27 cellular contexts compared by ENCODE assay signal in genomic region chr18:8814206-8814605, GRCh38.
DNase-seq lines count a peak whose midpoint lies in the region; ATAC-seq and TF ChIP-seq lines count a peak whose summit lies in the region.
"Had no signal": no experiment of that assay in that cellular context is flagged by ENCODE, and none has a peak within 500 bp of the region (broad histone marks: within the 10 kb centered on the region; RNA-seq: fewer than 3 reads in every experiment).

No MANE protein-coding gene starts in this region.

- TF ChIP-seq CTCF in C4-2B (conservative IDR thresholded peaks at IDR 0.05) = no peak
- TF ChIP-seq CTCF in choroid plexus epithelial cell (conservative IDR thresholded peaks at IDR 0.05; ENCODE audit: low read depth, low read length) = no peak

- ATAC-seq in GM21737 (IDR thresholded peaks at IDR 0.05; ENCODE audit: unreplicated experiment) = no peak
- no peak for ATAC-seq in HG02571 (IDR thresholded peaks at IDR 0.05; ENCODE audit: unreplicated experiment)
- no peak for ATAC-seq in HG02759 (IDR thresholded peaks at IDR 0.05; ENCODE audit: unreplicated experiment)
- ATAC-seq: activated CD8-positive, alpha-beta T cell treated with anti-CD3 and anti-CD28 coated beads, Interleukin-2, amount 10 ng/mL, durations not matched to agents 7 days and 5 days; esophagus mucosa; left colon had no signal

- peak; percentile 49 for DNase-seq in M059J (ENCODE audit: low read depth)
- peak; percentile 42 for DNase-seq in choroid plexus epithelial cell (ENCODE audit: low read depth)
- DNase-seq in lung microvascular endothelial cell (ENCODE audit: low read depth in 2 of 2) = peak; percentile 18 to 39
- DNase-seq in stimulated activated CD4-positive, alpha-beta T cell treated with anti-CD3 and anti-CD28 coated beads, Interleukin-15, amount 100 ng/mL, for 24 hours = no peak
- DNase-seq: ACHN; activated CD4-positive, alpha-beta T cell treated with anti-CD3 and anti-CD28 coated beads for 1 hour; activated CD8-positive, alpha-beta T cell treated with anti-CD3 and anti-CD28 coated beads, Interleukin-2, amount 10 ng/mL, durations not matched to agents 7 days and 5 days; activated gamma-delta T cell; amniotic stem cell; CD4-positive, CD25-positive, alpha-beta regulatory T cell; effector CD8-positive, alpha-beta T cell; glutamatergic neuron; Kasumi-1; left colon; naive B cell; NCI-H187 treated with DMSO at 0.1 percent for 48 hours; occipital lobe; OCI-M1; right lobe of liver; stimulated activated CD8-positive, alpha-beta memory T cell treated with anti-CD3 and anti-CD28 coated beads, Interleukin-4, amount 100 ng/mL, for 48 hours; SW 1271; trophoblast cell had no signal

- H3K27ac ChIP-seq in C4-2B = peak overlapping the region; percentile 23; the same call in 1 of the 2 replicates
- H3K27ac ChIP-seq: right lobe of liver had no signal

- H3K4me3 ChIP-seq in choroid plexus epithelial cell (ENCODE audit: low read depth, low read length) = no peak overlapping the region
- H3K4me3 ChIP-seq: right lobe of liver had no signal
